15 cellular contexts compared by ENCODE assay signal in the genomic region with DNA sequence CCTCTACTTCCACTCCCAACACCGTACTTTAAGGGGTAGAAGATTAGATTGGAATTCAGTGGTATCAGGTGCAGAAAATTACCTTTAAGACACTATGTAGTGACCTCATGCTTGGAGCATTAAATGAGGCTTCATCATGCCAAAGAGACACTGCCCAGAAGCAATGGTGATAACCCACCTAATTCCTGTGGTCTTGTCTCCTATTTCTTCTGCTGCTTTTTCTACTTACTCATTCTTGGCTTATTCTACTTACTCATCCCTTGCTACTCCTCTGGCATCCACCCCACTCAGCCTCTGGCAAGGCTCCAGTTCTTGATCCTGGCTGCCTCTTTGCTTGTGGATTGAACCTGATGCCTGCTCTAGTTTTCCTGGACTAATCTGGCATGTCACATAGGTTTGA.
DNase-seq lines count a peak whose midpoint lies in the region; ATAC-seq and TF ChIP-seq lines count a peak whose summit lies in the region.
"Had no signal": no experiment of that assay in that cellular context is flagged by ENCODE, and none has a peak within 500 bp of the region (broad histone marks: within the 10 kb centered on the region; RNA-seq: fewer than 3 reads in every experiment).

No MANE protein-coding gene starts in this region.

- no peak overlapping the region for H3K9ac ChIP-seq in mammary epithelial cell (ENCODE audit: insufficient read depth, low read length)

- H3K27me3 ChIP-seq in mammary epithelial cell (ENCODE audit: insufficient read depth, low read length) = peaks cover 16% of the 10 kb centered on the region

- intact Hi-C loops in mammary epithelial cell (cut with micrococcal nuclease) = loop anchor here (2.0 kb wide), 1 partner anchor 62 kb away; the partner anchor contains the start of gene ADAMTS3

- 7% methylated on average over 1 of the region's 1 CpG for WGBS in mammary epithelial cell (ENCODE audit: low coverage, missing lambda C conversion rate)

- CTCF ChIA-PET in mammary epithelial cell (lab: Charles Lee; ENCODE audit: low non-redundant PET) = no interaction called here

- no peaks in the 10 kb centered on the region for H4K20me1 ChIP-seq in mammary epithelial cell (ENCODE audit: insufficient read depth, low read length)

- DNase-seq in A172 (ENCODE audit: low spot score) = peak; percentile 73
- DNase-seq in HS-5 (ENCODE audit: low read depth) = peak; percentile 81
- DNase-seq in mammary epithelial cell = peak; percentile 93
- peak; percentile 99 for DNase-seq in kidney glomerular epithelial cell (lab: John Stamatoyannopoulos, UW)
- DNase-seq in NK-92 treated with Interleukin-12 subunit alpha and Interleukin-12 subunit beta, amount 100 ng/mL, for 24 hours (lab: John Stamatoyannopoulos, UW) = no peak
- DNase-seq in activated naive CD4-positive, alpha-beta T cell treated with anti-CD3 and anti-CD28 coated beads, Interleukin-2, amount 50 U/mL, for 72 hours (ENCODE audit: low spot score in 2 of 2) = no peak
- DNase-seq: activated T-cell treated with anti-CD3 and anti-CD28 coated beads, Interleukin-2, amount 50 U/mL, for 24 hours; AML-193; NCI-H510A; stimulated activated CD4-positive, alpha-beta T cell treated with anti-CD3 and anti-CD28 coated beads, Interleukin-4, amount 100 ng/mL, for 4 hours; T-cell had no signal

- peaks cover 0 to 4% of the 10 kb centered on the region in 2 donors for H3K36me3 Mint-ChIP-seq in activated naive CD4-positive, alpha-beta T cell treated with anti-CD3 and anti-CD28 coated beads, Interleukin-2, amount 50 U/mL, for 72 hours
- H3K36me3 Mint-ChIP-seq: T-cell had no signal

- no peak overlapping the region for H3K27ac Mint-ChIP-seq in activated naive CD4-positive, alpha-beta T cell treated with anti-CD3 and anti-CD28 coated beads, Interleukin-2, amount 50 U/mL, for 72 hours
- H3K27ac Mint-ChIP-seq: activated T-cell treated with anti-CD3 and anti-CD28 coated beads, Interleukin-2, amount 50 U/mL, for 24 hours; nephron; T-cell had no signal

- no peak overlapping the region for H2AFZ ChIP-seq in mammary epithelial cell (ENCODE audit: low read depth, low read length)

- no peak overlapping the region for H3K4me2 ChIP-seq in mammary epithelial cell (ENCODE audit: insufficient read depth, low read depth, low read length)

- H3K36me3 ChIP-seq in mammary epithelial cell (ENCODE audit: insufficient read depth, low read length) = no peaks in the 10 kb centered on the region

- no peak for TF ChIP-seq CTCF in mammary epithelial cell (conservative IDR thresholded peaks at IDR 0.05 in 1 of 2, IDR thresholded peaks at IDR 0.05 in 1 of 2; ENCODE audit: extremely low read depth in 1 of 2, insufficient read depth in 1 of 2, low read depth in 1 of 2, low read length in 2 of 2)

- BruUV-seq in mammary epithelial cell (replicated peaks; lab: Mats Ljungman, UMichigan) = no TSS peak

- H3K9me3 ChIP-seq in mammary epithelial cell (replicated peaks; ENCODE audit: insufficient read depth, low read length) = no peaks in the 10 kb centered on the region

- no peaks in the 10 kb centered on the region for H3K79me2 ChIP-seq in mammary epithelial cell (ENCODE audit: insufficient read depth, low read length)

- ATAC-seq in HG03196 (IDR thresholded peaks at IDR 0.05; ENCODE audit: unreplicated experiment) (no peak), GM21717 (IDR thresholded peaks at IDR 0.05; ENCODE audit: unreplicated experiment) (no peak)
- ATAC-seq in activated naive CD4-positive, alpha-beta T cell treated with anti-CD3 and anti-CD28 coated beads, Interleukin-2, amount 50 U/mL, for 72 hours = no peak
- ATAC-seq: HepG2, T-cell had no signal

- H3K4me3 ChIP-seq in mammary epithelial cell (replicated peaks in 1 of 3; ENCODE audit: insufficient read depth in 1 of 3, low read depth in 2 of 3, low read length in 3 of 3) = no peak overlapping the region

- dilution Hi-C loops in mammary epithelial cell (cut with HindIII; ENCODE audit: low sequenced_read_pairs) = no loop called here

- in situ Hi-C loops in mammary epithelial cell (cut with MboI; ENCODE audit: low sequenced_read_pairs in 2 of 2) = no loop called here

- peaks cover 5 to 8% of the 10 kb centered on the region in 2 donors for H3K9me3 Mint-ChIP-seq in activated naive CD4-positive, alpha-beta T cell treated with anti-CD3 and anti-CD28 coated beads, Interleukin-2, amount 50 U/mL, for 72 hours
- H3K9me3 Mint-ChIP-seq: activated T-cell treated with anti-CD3 and anti-CD28 coated beads, Interleukin-2, amount 50 U/mL, for 24 hours had no signal

- no peak overlapping the region for H3K27ac ChIP-seq in mammary epithelial cell (ENCODE audit: insufficient read depth, low read depth, low read length)

- H3K4me1 ChIP-seq in mammary epithelial cell (ENCODE audit: insufficient read depth, low read length) = peaks cover 6% of the 10 kb centered on the region

Comparison
In these comparisons a context has a peak if more than half of its experiments do, and no peak if none do; other contexts are left out.
1. DNase-seq: peak in A172 (single experiment), HS-5 (single experiment), mammary epithelial cell (single experiment) and kidney glomerular epithelial cell (single experiment); none in NK-92 treated with Interleukin-12 subunit alpha and Interleukin-12 subunit beta, amount 100 ng/mL, for 24 hours (single experiment) and activated naive CD4-positive, alpha-beta T cell treated with anti-CD3 and anti-CD28 coated beads, Interleukin-2, amount 50 U/mL, for 72 hours (0 of 2).